In the genomic region with DNA sequence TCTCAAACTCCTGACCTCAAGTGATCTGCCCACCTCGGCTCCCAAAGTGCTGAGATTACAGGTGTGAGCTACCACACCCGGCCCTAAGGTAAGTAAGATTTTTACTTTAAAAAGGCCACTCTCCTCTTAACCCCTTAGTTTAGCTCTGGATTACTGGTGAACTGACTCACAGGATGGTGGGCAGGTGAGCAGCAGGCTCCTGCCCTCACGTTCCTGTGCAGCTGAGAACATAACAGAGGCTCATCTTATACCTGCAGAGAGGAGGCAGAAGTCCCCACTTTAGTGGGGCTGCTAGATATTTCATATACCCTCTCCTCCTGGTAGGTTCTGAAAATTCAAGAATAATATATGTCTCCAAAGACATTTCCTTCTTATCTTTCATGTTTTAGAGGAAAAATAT, we compare ENCODE assay signal across 28 cellular contexts. TPM values are rescaled to one million over a fixed set of nuclear protein-coding genes. Genes with fewer than 3 reads are reported as not detected.
DNase-seq lines count a peak whose midpoint lies in the region; ATAC-seq, FAIRE-seq and TF ChIP-seq lines count a peak whose summit lies in the region.
"Had no signal": no experiment of that assay in that cellular context is flagged by ENCODE, and none has a peak within 500 bp of the region (broad histone marks: within the 10 kb centered on the region; RNA-seq: fewer than 3 reads in every experiment).

No MANE protein-coding gene starts in this region.

- TF ChIP-seq EP300 in K562 (IDR thresholded peaks at IDR 0.05; ENCODE audit: low read length), result no peak

- H3K27me3 Mint-ChIP-seq in MCF 10A (ENCODE audit: insufficient read depth, unreplicated experiment) (no peaks in the 10 kb centered on the region), nephron progenitor cell (ENCODE audit: low read depth, poor library complexity) (no peaks in the 10 kb centered on the region)
- H3K27me3 Mint-ChIP-seq: CD4-positive, alpha-beta T cell had no signal

- BruUV-seq in MCF 10A (replicated peaks; lab: Mats Ljungman, UMichigan), result no TSS peak
- BruUV-seq in K562 (replicated peaks; lab: Mats Ljungman, UMichigan), result no TSS peak

- H3K79me2 ChIP-seq in K562 (ENCODE audit: control insufficient read depth, insufficient read depth, low read length), result no peaks in the 10 kb centered on the region

- CTCF ChIA-PET in MCF 10A (lab: Yijun Ruan, JAX) (interaction anchor here (0.6 to 3.4 kb wide), 4 partner anchors 15 to 129 kb away, joined by 3 to 11 read pairs (median 4); no protein-coding TSS in a partner anchor), K562 (lab: Yijun Ruan, JAX; ENCODE audit: low intra/inter-chr PET ratio) (no interaction called here)

- no peak overlapping the region for H2AFZ ChIP-seq in K562 (ENCODE audit: low read depth, low read length)
- H2AFZ ChIP-seq: GM23248 had no signal

- peaks cover 50% of the 10 kb centered on the region for H3K36me3 Mint-ChIP-seq in MCF 10A (ENCODE audit: insufficient read depth, unreplicated experiment)
- H3K36me3 Mint-ChIP-seq in nephron progenitor cell (ENCODE audit: low read depth), result peaks cover 47% of the 10 kb centered on the region
- H3K36me3 Mint-ChIP-seq in stimulated activated effector memory CD8-positive, alpha-beta T cell treated with anti-CD3 and anti-CD28 coated beads, Interleukin-12 subunit alpha, Interleukin-12 subunit beta, amount 100 ng/mL, for 72 hours, result peaks cover 77% of the 10 kb centered on the region

- H3K4me1 Mint-ChIP-seq in MCF 10A (ENCODE audit: insufficient read depth, unreplicated experiment) (no peaks in the 10 kb centered on the region), nephron progenitor cell (no peaks in the 10 kb centered on the region)
- H3K4me1 Mint-ChIP-seq in stimulated activated effector memory CD8-positive, alpha-beta T cell treated with anti-CD3 and anti-CD28 coated beads, Interleukin-12 subunit alpha, Interleukin-12 subunit beta, amount 100 ng/mL, for 72 hours, result no peaks in the 10 kb centered on the region
- H3K4me1 Mint-ChIP-seq: CD14-positive monocyte; CD8-positive, alpha-beta memory T cell had no signal

- no peak for TF ChIP-seq POLR2A in breast epithelium (IDR thresholded peaks at IDR 0.05)
- no peak for TF ChIP-seq POLR2A in K562 (conservative IDR thresholded peaks at IDR 0.05)

- no peak overlapping the region for H3K9ac ChIP-seq in K562 (ENCODE audit: insufficient read depth in 1 of 2, low read depth in 2 of 2, low read length in 2 of 2)
- H3K9ac ChIP-seq: BLaER1 treated with 17β-estradiol and CSF1 and Interleukin-3, amounts not matched to agents 10 nM and 100 nM; GM23248 had no signal

- no peaks in the 10 kb centered on the region for H4K20me1 ChIP-seq in K562 (replicated peaks; ENCODE audit: control insufficient read depth, insufficient read depth, low read length)

- H3K27ac Mint-ChIP-seq in MCF 10A (ENCODE audit: low read depth, unreplicated experiment), result peak overlapping the region; percentile 59
- H3K27ac Mint-ChIP-seq in nephron progenitor cell, result peak overlapping the region; percentile 77
- peak overlapping the region; percentile 82 for H3K27ac Mint-ChIP-seq in stimulated activated effector memory CD8-positive, alpha-beta T cell treated with anti-CD3 and anti-CD28 coated beads, Interleukin-12 subunit alpha, Interleukin-12 subunit beta, amount 100 ng/mL, for 72 hours
- H3K27ac Mint-ChIP-seq: CD4-positive, alpha-beta T cell had no signal

- no peak overlapping the region for H3K4me3 ChIP-seq in breast epithelium
- no peak overlapping the region for H3K4me3 ChIP-seq in K562
- no peak overlapping the region for H3K4me3 ChIP-seq in heart right ventricle
- H3K4me3 ChIP-seq: A549; BLaER1 treated with 17β-estradiol and CSF1 and Interleukin-3, amounts not matched to agents 10 nM and 100 nM; GM12878; GM23248 had no signal

- no peak for FAIRE-seq in K562 (lab: Jason Lieb, UNC)
- FAIRE-seq: A549, D721Med, GM12878, GM19239, H1 had no signal

- ATAC-seq in K562 (no peak), heart right ventricle (no peak)
- ATAC-seq in stimulated activated effector memory CD8-positive, alpha-beta T cell treated with anti-CD3 and anti-CD28 coated beads, Interleukin-12 subunit alpha, Interleukin-12 subunit beta, amount 100 ng/mL, for 72 hours, result no peak
- ATAC-seq: A549, GM12878 had no signal

- DNase-seq in MCF 10A (ENCODE audit: unreplicated experiment), result no peak
- no peak for DNase-seq in breast epithelium (ENCODE audit: low spot score in 2 of 2)
- DNase-seq in K562 (ENCODE audit: extremely low read depth in 1 of 4, low spot score in 3 of 4), result no peak
- DNase-seq in nephron progenitor cell, result no peak
- DNase-seq in stimulated activated effector memory CD8-positive, alpha-beta T cell treated with anti-CD3 and anti-CD28 coated beads, Interleukin-12 subunit alpha, Interleukin-12 subunit beta, amount 100 ng/mL, for 72 hours (ENCODE audit: low spot score in 2 of 2), result no peak
- DNase-seq in heart right ventricle, result no peak
- DNase-seq in RPMI8226, result no peak
- DNase-seq in activated CD8-positive, alpha-beta memory T cell treated with anti-CD3 and anti-CD28 coated beads, Interleukin-2, amount 50 U/mL, for 48 hours, result no peak
- DNase-seq: 8988T; ACHN; AML-193; BE2C; CD4-positive, alpha-beta T cell; CD8-positive, alpha-beta memory T cell; DMS 273 treated with DMSO at 0.1 percent for 48 hours; DMS79; EL; GDM1; GM23248; H7; HCEC 1CT had no signal

- H3K27me3 ChIP-seq in breast epithelium, result no peaks in the 10 kb centered on the region
- H3K27me3 ChIP-seq in K562 (ENCODE audit: control insufficient read depth in 2 of 2, insufficient read depth in 2 of 2, low read length in 2 of 2), result no peaks in the 10 kb centered on the region
- no peaks in the 10 kb centered on the region for H3K27me3 ChIP-seq in heart right ventricle
- H3K27me3 ChIP-seq: BE2C; BLaER1 treated with 17β-estradiol and CSF1 and Interleukin-3, amounts not matched to agents 10 nM and 100 nM had no signal

- TF ChIP-seq CTCF in MCF 10A (IDR thresholded peaks at IDR 0.05; ENCODE audit: unreplicated experiment), result no peak
- TF ChIP-seq CTCF in breast epithelium (IDR thresholded peaks at IDR 0.05), result no peak
- TF ChIP-seq CTCF in K562 (IDR thresholded peaks at IDR 0.05 in 2 of 3, conservative IDR thresholded peaks at IDR 0.05 in 1 of 3; ENCODE audit: insufficient read depth in 2 of 3, low read depth in 1 of 3, low read length in 3 of 3), result no peak
- TF ChIP-seq CTCF in nephron progenitor cell (IDR thresholded peaks at IDR 0.05), result no peak
- TF ChIP-seq CTCF in heart right ventricle (IDR thresholded peaks at IDR 0.05), result no peak

- in situ Hi-C loops in K562 (cut with MboI), result no loop called here

- no peak overlapping the region for H3K4me2 ChIP-seq in K562 (ENCODE audit: insufficient read depth, low read length)
- H3K4me2 ChIP-seq: A549; BLaER1 treated with 17β-estradiol and CSF1 and Interleukin-3, amounts not matched to agents 10 nM and 100 nM had no signal

- H3K9me3 ChIP-seq in breast epithelium, result no peaks in the 10 kb centered on the region
- H3K9me3 ChIP-seq in K562 (replicated peaks; ENCODE audit: control insufficient read depth, insufficient read depth, low read depth, low read length), result no peaks in the 10 kb centered on the region
- H3K9me3 ChIP-seq in heart right ventricle, result no peaks in the 10 kb centered on the region
- H3K9me3 ChIP-seq: A549; BE2C; BLaER1 treated with 17β-estradiol and CSF1 and Interleukin-3, amounts not matched to agents 10 nM and 100 nM had no signal

- POLR2A ChIA-PET in MCF 10A (lab: Yijun Ruan, JAX), result interaction anchor here (1.6 kb wide), 1 partner anchor 21 kb away, joined by 4 read pairs; no protein-coding TSS in a partner anchor
- POLR2A ChIA-PET in K562 (lab: Yijun Ruan, JAX), result interaction anchor here (1.0 to 3.9 kb wide), 4 partner anchors 9 to 18 kb away, joined by 4 to 27 read pairs (median 14); a partner anchor contains a TSS

- H3K4me3 Mint-ChIP-seq in MCF 10A (ENCODE audit: unreplicated experiment) (no peak overlapping the region), nephron progenitor cell (no peak overlapping the region)
- H3K4me3 Mint-ChIP-seq in stimulated activated effector memory CD8-positive, alpha-beta T cell treated with anti-CD3 and anti-CD28 coated beads, Interleukin-12 subunit alpha, Interleukin-12 subunit beta, amount 100 ng/mL, for 72 hours, result no peak overlapping the region
- H3K4me3 Mint-ChIP-seq: CD14-positive monocyte; CD4-positive, alpha-beta T cell; CD8-positive, alpha-beta memory T cell had no signal

- no peaks in the 10 kb centered on the region for H3K9me1 ChIP-seq in K562 (ENCODE audit: control insufficient read depth, insufficient read depth, low read length)

- no peaks in the 10 kb centered on the region for H3K9me3 Mint-ChIP-seq in MCF 10A (ENCODE audit: unreplicated experiment)
- H3K9me3 Mint-ChIP-seq in nephron progenitor cell, result no peaks in the 10 kb centered on the region
- no peaks in the 10 kb centered on the region for H3K9me3 Mint-ChIP-seq in stimulated activated effector memory CD8-positive, alpha-beta T cell treated with anti-CD3 and anti-CD28 coated beads, Interleukin-12 subunit alpha, Interleukin-12 subunit beta, amount 100 ng/mL, for 72 hours
- H3K9me3 Mint-ChIP-seq: CD14-positive monocyte; CD4-positive, alpha-beta T cell; CD8-positive, alpha-beta memory T cell had no signal

- WGBS in K562 (ENCODE audit: insufficient coverage, low coverage, missing lambda C conversion rate), result 80% methylated on average over 3 of the region's 3 CpGs
- 97% methylated on average over 3 of the region's 3 CpGs for WGBS in heart right ventricle, 2 donors

- intact Hi-C loops in MCF 10A (cut with micrococcal nuclease), result no loop called here
- intact Hi-C loops in breast epithelium (cut with DNase I; ENCODE audit: low total_unique reads), result no loop called here
- intact Hi-C loops in K562 (cut with micrococcal nuclease), result no loop called here
- intact Hi-C loops in heart right ventricle (cut with DNase I), result loop anchor here in 1 of 10 donors (10.0 kb wide), 1 partner anchor 58 kb away; no protein-coding TSS in a partner anchor

- no peak for TF ChIP-seq RAD21 in K562 (CRISPR knock-in tag; conservative IDR thresholded peaks at IDR 0.05 in 1 of 2, IDR thresholded peaks at IDR 0.05 in 1 of 2)

- no peaks in the 10 kb centered on the region for H3K36me3 ChIP-seq in breast epithelium
- H3K36me3 ChIP-seq in K562 (ENCODE audit: control insufficient read depth, insufficient read depth, low read length), result peaks cover 38% of the 10 kb centered on the region
- peaks cover 0 to 91% (median 17%) of the 10 kb centered on the region in 9 donors for H3K36me3 ChIP-seq in heart right ventricle

- H3K27ac ChIP-seq in breast epithelium, result no peak overlapping the region
- H3K27ac ChIP-seq in K562 (ENCODE audit: extremely low read depth, low read depth, low read length), result no peak overlapping the region
- H3K27ac ChIP-seq in heart right ventricle, result no peak overlapping the region
- H3K27ac ChIP-seq: A549; BLaER1 treated with 17β-estradiol and CSF1 and Interleukin-3, amounts not matched to agents 10 nM and 100 nM; GM23248 had no signal

- H3K4me1 ChIP-seq in breast epithelium (no peaks in the 10 kb centered on the region), K562 (replicated peaks in 1 of 2; ENCODE audit: control insufficient read depth in 2 of 2, insufficient read depth in 2 of 2, low read length in 2 of 2) (peaks cover 0 to 3% of the 10 kb centered on the region in 2 experiments; a peak in 1 of 5 replicates), heart right ventricle (no peaks in the 10 kb centered on the region)
- H3K4me1 ChIP-seq: A549, BE2C had no signal

RNA-seq across cellular contexts. Expression of a gene that starts 17.1 kb away (rescaled TPM):
- total RNA-seq in MCF 10A (2022) (not detected in 2 replicates), breast epithelium (under 1 TPM in 1 of 3 donors, not detected in 2; 0.29 TPM), K562 (2014; rRNA removed) (not detected in 2 replicates), K562 (2014; rRNA removed; fragmentation: Illumina TruSeq; extraction: Trizol) (not detected in 2 replicates), K562 (2015; rRNA removed; fragmentation: Illumina TruSeq; extraction: Trizol) (not detected in 2 replicates), K562 (2021) (0.09 and 0.22 TPM in 2 replicates), heart right ventricle (under 1 TPM in 3 of 10 donors, not detected in 7; 0.09 to 0.26 (median 0.15) TPM)
- not detected in 2 replicates for total RNA-seq in K562 (2011; cell fraction: chromatin; rRNA removed; ENCODE audit: low replicate concordance)
- total RNA-seq in K562 (2011; cell fraction: nucleolus; rRNA removed), result not detected in 2 replicates
- not detected in 2 replicates for total RNA-seq in K562 (2011; cell fraction: nucleoplasm; rRNA removed)
- polyA plus RNA-seq in K562 (2011; rRNA removed) (not detected in 2 replicates), K562 (2014; fragmentation: Illumina TruSeq; extraction: Trizol) (not detected in 2 replicates), K562 (2014; fragmentation: Nextera tagmentation; extraction: Ambion mirVana) (under 1 TPM; 0.04 to 0.11 TPM), K562 (2014; rRNA removed) (not detected in 2 replicates), heart right ventricle (under 1 TPM; 0.07 TPM)
- polyA plus RNA-seq in K562 (2011; cell fraction: cytosol; rRNA removed), result not detected in 2 replicates
- not detected in 2 replicates for polyA plus RNA-seq in K562 (2011; cell fraction: nucleus; rRNA removed)
- polyA plus RNA-seq in K562 (2012), result 0.11 and 0.16 TPM in 2 replicates
- not detected in 2 replicates for polyA minus RNA-seq in K562 (2011; rRNA and poly(A)+ RNA removed)
- 1.0 TPM in 1 of 2 replicates, not detected in the other for polyA minus RNA-seq in K562 (2011; cell fraction: cytosol; rRNA and poly(A)+ RNA removed)
- polyA minus RNA-seq in K562 (2011; cell fraction: nucleus; rRNA and poly(A)+ RNA removed), result not detected in 2 replicates
- total RNA-seq: CD4-positive, alpha-beta T cell; CD8-positive, alpha-beta memory T cell; GM23248; H1 had no signal
- polyA plus RNA-seq: A549, CD14-positive monocyte, H1 had no signal
